In the genomic region with DNA sequence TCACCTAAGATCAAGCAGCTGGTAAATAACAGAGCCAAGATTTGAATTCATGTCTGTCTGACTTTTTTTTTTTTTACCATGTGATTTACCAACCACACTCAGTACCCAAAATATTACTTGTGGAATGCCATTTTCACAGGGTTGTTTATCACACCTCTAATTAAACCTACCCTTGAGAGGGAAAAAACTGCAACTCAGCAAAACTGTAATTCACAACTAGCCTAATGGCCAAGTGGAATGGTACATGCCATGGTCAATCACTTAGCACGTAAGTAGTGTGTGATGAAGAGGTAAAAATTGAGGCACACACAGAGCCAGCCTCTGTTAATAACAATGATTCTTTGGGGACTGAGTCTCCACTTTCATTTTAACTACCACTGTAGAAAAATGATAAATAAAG, we compare ENCODE assay signal across 35 cellular contexts.
"Had no signal": no experiment of that assay in that cellular context is flagged by ENCODE, and none has a peak within 500 bp of the region (broad histone marks: within the 10 kb centered on the region; RNA-seq: fewer than 3 reads in every experiment).

No MANE protein-coding gene starts in this region.

- H3K27me3 ChIP-seq: MG63 had no signal

- H3K36me3 ChIP-seq: MG63 had no signal

- H3K4me3 ChIP-seq: MG63 had no signal

- DNase-seq: MG63, MM.1S, MV-4-11, NCI-H1048, NCI-H1092, NCI-H1092 treated with DMSO at 0.1 percent for 48 hours, NCI-H1105, NCI-H1105 treated with DMSO at 0.1 percent for 48 hours, NCI-H1417, NCI-H1417 treated with DMSO at 0.1 percent for 48 hours, NCI-H1436, NCI-H1436 treated with DMSO at 0.1 percent for 48 hours, NCI-H146, NCI-H1694, NCI-H1694 treated with DMSO at 0.1 percent for 48 hours, NCI-H187, NCI-H187 treated with DMSO at 0.1 percent for 48 hours, NCI-H1930, NCI-H2029, NCI-H2029 treated with DMSO at 0.1 percent for 48 hours, NCI-H2081, NCI-H2081 treated with DMSO at 0.1 percent for 48 hours, NCI-H2107, NCI-H2171, NCI-H2171 treated with DMSO at 0.1 percent for 48 hours, NCI-H2227 treated with DMSO at 0.1 percent for 48 hours, NCI-H226, NCI-H345, NCI-H446, NCI-H446 treated with DMSO at 0.1 percent for 48 hours, NCI-H510A, NCI-H510A treated with DMSO at 0.1 percent for 48 hours, NCI-H524, NCI-H524 treated with DMSO at 0.1 percent for 48 hours, NCI-H526 had no signal

- H3K9me3 ChIP-seq: MG63 had no signal
